In genomic region chr16:84255050-84255810, GRCh38 we compare ENCODE assay signal across 39 cellular contexts. TPM values are rescaled to one million over a fixed set of nuclear protein-coding genes. Genes with fewer than 3 reads are reported as not detected.
"Had no signal": no experiment of that assay in that cellular context is flagged by ENCODE, and none has a peak within 500 bp of the region (broad histone marks: within the 10 kb centered on the region; RNA-seq: fewer than 3 reads in every experiment).

No MANE protein-coding gene starts in this region.

- H3K4me3 ChIP-seq: esophagus muscularis mucosa, gastroesophageal sphincter, heart left ventricle, hepatocyte, left lung, mucosa of descending colon, pancreas, right atrium auricular region, sigmoid colon, stomach, thyroid gland, vagina had no signal

- ATAC-seq: foreskin keratinocyte; gastroesophageal sphincter; heart left ventricle; left cardiac atrium; left lung; mucosa of descending colon; natural killer cell treated with Interleukin-12 subunit alpha and Interleukin-12 subunit beta and Interleukin-15 and Interleukin-18, amount 100 ng/mL, for 72 hours; pancreas; stimulated activated effector memory CD8-positive, alpha-beta T cell treated with anti-CD3 and anti-CD28 coated beads, Interleukin-12 subunit alpha, Interleukin-12 subunit beta, amount 100 ng/mL, for 72 hours had no signal

- H3K27ac Mint-ChIP-seq: mesothelial cell of epicardium; natural killer cell treated with Interleukin-12 subunit alpha and Interleukin-12 subunit beta and Interleukin-15 and Interleukin-18, amount 100 ng/mL, for 72 hours; progenitor cell of endocrine pancreas; stimulated activated effector memory CD8-positive, alpha-beta T cell treated with anti-CD3 and anti-CD28 coated beads, Interleukin-12 subunit alpha, Interleukin-12 subunit beta, amount 100 ng/mL, for 72 hours had no signal

- H2AFZ ChIP-seq: hepatocyte had no signal

- H3K27ac ChIP-seq: esophagus muscularis mucosa, foreskin keratinocyte, gastroesophageal sphincter, heart left ventricle, hepatocyte, left lung, neutrophil, pancreas, right atrium auricular region, sigmoid colon, stomach, thyroid gland, vagina had no signal

- DNase-seq: dermis blood vessel endothelial cell; effector memory CD4-positive, alpha-beta T cell; foreskin keratinocyte; heart left ventricle; left cardiac atrium; left lung; mesenchymal stem cell; mucosa of descending colon; naive B cell; pancreas; sigmoid colon; stimulated activated CD4-positive, alpha-beta T cell treated with anti-CD3 and anti-CD28 coated beads, Interleukin-2, amount 100 ng/mL, for 24 hours; stimulated activated CD4-positive, alpha-beta T cell treated with anti-CD3 and anti-CD28 coated beads, Interleukin-4, amount 100 ng/mL, for 24 hours; stimulated activated naive CD4-positive, alpha-beta T cell treated with Interleukin-2 at 50 U/mL for 16 hours; stomach; thyroid gland; trophoblast cell had no signal

- H3K9me3 Mint-ChIP-seq: mesothelial cell of epicardium; natural killer cell treated with Interleukin-12 subunit alpha and Interleukin-12 subunit beta and Interleukin-15 and Interleukin-18, amount 100 ng/mL, for 72 hours; stimulated activated effector memory CD8-positive, alpha-beta T cell treated with anti-CD3 and anti-CD28 coated beads, Interleukin-12 subunit alpha, Interleukin-12 subunit beta, amount 100 ng/mL, for 72 hours had no signal

- H3K27me3 ChIP-seq: hepatocyte, right atrium auricular region, sigmoid colon, thyroid gland, vagina had no signal

- H3K4me1 ChIP-seq: esophagus muscularis mucosa, foreskin keratinocyte, gastroesophageal sphincter, heart left ventricle, left lung, pancreas, right atrium auricular region, sigmoid colon, stomach, thyroid gland, vagina had no signal

- H3K79me2 ChIP-seq: hepatocyte had no signal

- H3K36me3 Mint-ChIP-seq: mesothelial cell of epicardium; naive B cell; natural killer cell treated with Interleukin-12 subunit alpha and Interleukin-12 subunit beta and Interleukin-15 and Interleukin-18, amount 100 ng/mL, for 72 hours; stimulated activated effector memory CD8-positive, alpha-beta T cell treated with anti-CD3 and anti-CD28 coated beads, Interleukin-12 subunit alpha, Interleukin-12 subunit beta, amount 100 ng/mL, for 72 hours had no signal

- H3K36me3 ChIP-seq: esophagus muscularis mucosa, gastroesophageal sphincter, heart left ventricle, left lung, neutrophil, pancreas, right atrium auricular region, sigmoid colon, stomach, thyroid gland, vagina had no signal

- H3K4me2 ChIP-seq: hepatocyte had no signal

- H3K9me3 ChIP-seq: mucosa of descending colon, neutrophil, pancreas, thyroid gland, vagina had no signal

RNA-seq across cellular contexts. Expression of gene KCNG4, which starts 15.4 kb away (rescaled TPM):
- total RNA-seq: dermis blood vessel endothelial cell; endothelial cell of umbilical vein; epithelial cell of proximal tubule; esophagus muscularis mucosa; fibroblast of lung; foreskin keratinocyte; gastroesophageal sphincter; heart left ventricle; hepatocyte; kidney epithelial cell; left cardiac atrium; left lung; lower leg skin; lung microvascular endothelial cell; mesothelial cell of epicardium; mucosa of descending colon; natural killer cell treated with Interleukin-12 subunit alpha and Interleukin-12 subunit beta and Interleukin-15 and Interleukin-18, amount 100 ng/mL, for 72 hours; neural crest cell; omental fat pad; pancreas; progenitor cell of endocrine pancreas; right atrium auricular region; sigmoid colon; skeletal muscle tissue; stomach; subcutaneous adipose tissue; temporal lobe; thyroid gland; ureter; vagina had no signal
- polyA plus RNA-seq: endothelial cell of umbilical vein, fibroblast of lung, foreskin keratinocyte, heart left ventricle, hepatocyte, sigmoid colon, stomach had no signal

RNA-seq across cellular contexts. Expression of gene WFDC1, which starts 39.4 kb away (rescaled TPM):
- total RNA-seq: dermis blood vessel endothelial cell; endothelial cell of umbilical vein; epithelial cell of proximal tubule; foreskin keratinocyte; lung microvascular endothelial cell; natural killer cell treated with Interleukin-12 subunit alpha and Interleukin-12 subunit beta and Interleukin-15 and Interleukin-18, amount 100 ng/mL, for 72 hours had no signal
- polyA plus RNA-seq: endothelial cell of umbilical vein, foreskin keratinocyte had no signal
